In genomic region chr1:79741720-79742421, GRCh38 we compare ENCODE assay signal across 14 cellular contexts.
DNase-seq lines count a peak whose midpoint lies in the region; ATAC-seq and FAIRE-seq lines count a peak whose summit lies in the region.
"Had no signal": no experiment of that assay in that cellular context is flagged by ENCODE, and none has a peak within 500 bp of the region (broad histone marks: within the 10 kb centered on the region; RNA-seq: fewer than 3 reads in every experiment).

No MANE protein-coding gene starts in this region.

- no peaks in the 10 kb centered on the region for H3K27me3 Mint-ChIP-seq in stimulated activated naive CD8-positive, alpha-beta T cell treated with anti-CD3 and anti-CD28 coated beads, Interleukin-15, amount 100 ng/mL, for 72 hours
- H3K27me3 Mint-ChIP-seq: dendritic cell treated with granulocyte-macrophage colony-stimulating factor and Interleukin-4, amounts not matched to agents 40 ng/mL and 50 ng/mL, for 4 days had no signal

- FAIRE-seq in frontal cortex (lab: Jason Lieb, UNC): no peak

- DNase-seq in frontal cortex (ENCODE audit: low spot score in 2 of 2) (no peak), NCI-H1048 (lab: John Stamatoyannopoulos, UW) (no peak), globus pallidus (ENCODE audit: low spot score) (no peak)
- DNase-seq in stimulated activated naive CD8-positive, alpha-beta T cell treated with anti-CD3 and anti-CD28 coated beads, Interleukin-15, amount 100 ng/mL, for 72 hours: no peak
- DNase-seq: activated CD4-positive, alpha-beta T cell treated with anti-CD3 and anti-CD28 coated beads for 1 hour; activated naive CD4-positive, alpha-beta T cell treated with anti-CD3 and anti-CD28 coated beads, Interleukin-2, amount 50 U/mL, for 16 hours; left lung; NCI-H446 treated with DMSO at 0.1 percent for 48 hours; SIG-M5; stimulated activated naive CD4-positive, alpha-beta T cell treated with Interleukin-2 at 50 U/mL for 16 hours had no signal

- H3K27ac Mint-ChIP-seq in stimulated activated naive CD8-positive, alpha-beta T cell treated with anti-CD3 and anti-CD28 coated beads, Interleukin-15, amount 100 ng/mL, for 72 hours: no peak overlapping the region
- H3K27ac Mint-ChIP-seq: dendritic cell treated with granulocyte-macrophage colony-stimulating factor and Interleukin-4, amounts not matched to agents 40 ng/mL and 50 ng/mL, for 4 days had no signal

- peaks cover 0 to 4% of the 10 kb centered on the region in 2 donors for H3K9me3 Mint-ChIP-seq in stimulated activated naive CD8-positive, alpha-beta T cell treated with anti-CD3 and anti-CD28 coated beads, Interleukin-15, amount 100 ng/mL, for 72 hours

- no peak overlapping the region for H3K4me3 Mint-ChIP-seq in stimulated activated naive CD8-positive, alpha-beta T cell treated with anti-CD3 and anti-CD28 coated beads, Interleukin-15, amount 100 ng/mL, for 72 hours
- H3K4me3 Mint-ChIP-seq: dendritic cell treated with granulocyte-macrophage colony-stimulating factor and Interleukin-4, amounts not matched to agents 40 ng/mL and 50 ng/mL, for 4 days had no signal

- ATAC-seq in GM19043 (IDR thresholded peaks at IDR 0.05; ENCODE audit: low read depth, unreplicated experiment): peak; percentile 91
- peak; percentile 78 for ATAC-seq in HG02571 (IDR thresholded peaks at IDR 0.05; ENCODE audit: unreplicated experiment)
- peak; percentile 96 for ATAC-seq in HG03196 (IDR thresholded peaks at IDR 0.05; ENCODE audit: unreplicated experiment)
- no peak for ATAC-seq in stimulated activated naive CD8-positive, alpha-beta T cell treated with anti-CD3 and anti-CD28 coated beads, Interleukin-15, amount 100 ng/mL, for 72 hours
- ATAC-seq: left lung had no signal

- no peaks in the 10 kb centered on the region for H3K4me1 Mint-ChIP-seq in stimulated activated naive CD8-positive, alpha-beta T cell treated with anti-CD3 and anti-CD28 coated beads, Interleukin-15, amount 100 ng/mL, for 72 hours
